In genomic region chrX:47068214-47068613, GRCh38 we compare ENCODE assay signal across 8 cellular contexts. TPM values are rescaled to one million over a fixed set of nuclear protein-coding genes. Genes with fewer than 3 reads are reported as not detected.
"Had no signal": no experiment of that assay in that cellular context is flagged by ENCODE, and none has a peak within 500 bp of the region (broad histone marks: within the 10 kb centered on the region; RNA-seq: fewer than 3 reads in every experiment).

No MANE protein-coding gene starts in this region.

- H2AFZ ChIP-seq: GM23248 had no signal

- H3K4me3 ChIP-seq: GM23248 had no signal

- H3K27ac ChIP-seq: GM23248 had no signal

- FAIRE-seq: HTR-8/SVneo had no signal

- DNase-seq: GM23248, GOT3, H7, HCEC 1CT, KG1 had no signal

- H3K9ac ChIP-seq: GM23248 had no signal

RNA-seq across cellular contexts. Expression of gene RGN, which starts 10.0 kb away (rescaled TPM):
- total RNA-seq: H4 had no signal
- polyA plus RNA-seq: IgD-negative memory B cell had no signal
